Comparison of ENCODE assay signal across 36 cellular contexts in the genomic region with DNA sequence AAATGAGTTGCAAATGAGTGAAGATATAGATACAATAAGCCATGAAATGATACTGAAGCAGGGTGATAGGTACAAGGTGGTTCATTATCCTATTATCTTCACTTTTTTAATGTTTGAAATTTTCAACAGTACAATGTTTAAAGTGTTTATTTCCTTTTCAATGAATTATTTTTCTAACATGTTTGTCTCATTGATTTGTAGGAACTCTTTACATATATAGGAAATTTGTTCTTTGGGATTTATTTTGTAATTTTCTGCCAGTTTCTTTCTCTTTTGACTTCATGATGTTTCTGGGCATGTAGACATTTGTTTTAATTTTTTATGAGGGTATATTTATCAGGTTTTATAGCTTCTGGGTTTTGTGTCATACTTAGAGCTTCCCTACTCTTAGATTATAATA.
"Had no signal": no experiment of that assay in that cellular context is flagged by ENCODE, and none has a peak within 500 bp of the region (broad histone marks: within the 10 kb centered on the region; RNA-seq: fewer than 3 reads in every experiment).

No MANE protein-coding gene starts in this region.

- FAIRE-seq: bronchial epithelial cell had no signal

- DNase-seq: activated CD4-positive, alpha-beta memory T cell treated with anti-CD3 and anti-CD28 coated beads for 36 hours; activated CD4-positive, alpha-beta T cell treated with anti-CD3 and anti-CD28 coated beads for 4 hours; activated CD4-positive, alpha-beta T cell treated with anti-CD3 and anti-CD28 coated beads, Interleukin-2, amount 10 ng/mL, durations not matched to agents 24 days and 14 days; activated CD4-positive, alpha-beta T cell treated with anti-CD3 and anti-CD28 coated beads, Interleukin-2, amount 50 U/mL, for 1 hour; activated CD4-positive, alpha-beta T cell treated with anti-CD3 and anti-CD28 coated beads, Interleukin-2, amount 50 U/mL, for 4 hours; activated CD4-positive, CD25-positive, alpha-beta regulatory T cell; activated CD8-positive, alpha-beta memory T cell treated with anti-CD3 and anti-CD28 coated beads, Interleukin-2, amount 50 U/mL, for 48 hours; activated CD8-positive, alpha-beta T cell treated with anti-CD3 and anti-CD28 coated beads for 36 hours; activated effector memory CD4-positive, alpha-beta T cell treated with Interleukin-2 at 50 U/mL for 16 hours; activated gamma-delta T cell; activated naive CD4-positive, alpha-beta T cell treated with anti-CD3 and anti-CD28 coated beads, Interleukin-2, amount 10 ng/mL, durations not matched to agents 7 days and 5 days; activated naive CD4-positive, alpha-beta T cell treated with Interleukin-2 at 50 U/mL for 16 hours; activated naive CD8-positive, alpha-beta T cell treated with anti-CD3 and anti-CD28 coated beads, Interleukin-2, amount 10 ng/mL, durations not matched to agents 7 days and 5 days; activated naive CD8-positive, alpha-beta T cell treated with anti-CD3 and anti-CD28 coated beads, Interleukin-2, amount 50 U/mL, for 24 hours; activated T-cell treated with anti-CD3 and anti-CD28 coated beads, Interleukin-2, amount 50 U/mL, for 24 hours; activated T-cell treated with anti-CD3 and anti-CD28 coated beads, Interleukin-2, amount 50 U/mL, for 48 hours; amygdala; anterior cingulate cortex; caudate nucleus; cerebellar nuclear complex; T-helper 1 cell; T-helper 2 cell; T-helper 9 cell; WERI-Rb-1 had no signal

- ATAC-seq: activated CD4-positive, CD25-positive, alpha-beta regulatory T cell treated with anti-CD3 and anti-CD28 coated beads, Interleukin-2, amount 50 U/mL, for 24 hours; activated CD8-positive, alpha-beta T cell treated with anti-CD3 and anti-CD28 coated beads for 36 hours; activated naive CD8-positive, alpha-beta T cell treated with anti-CD3 and anti-CD28 coated beads, Interleukin-2, amount 50 U/mL, for 24 hours; WTC11 had no signal

- H3K27me3 ChIP-seq: ascending aorta, cardiac muscle cell had no signal

- H3K27ac Mint-ChIP-seq: activated CD4-positive, alpha-beta memory T cell treated with anti-CD3 and anti-CD28 coated beads for 36 hours; activated CD4-positive, alpha-beta T cell treated with anti-CD3 and anti-CD28 coated beads, Interleukin-2, amount 10 ng/mL, durations not matched to agents 24 days and 14 days; activated CD8-positive, alpha-beta T cell treated with anti-CD3 and anti-CD28 coated beads for 36 hours; activated naive CD4-positive, alpha-beta T cell treated with anti-CD3 and anti-CD28 coated beads, Interleukin-2, amount 10 ng/mL, durations not matched to agents 7 days and 5 days; activated naive CD4-positive, alpha-beta T cell treated with anti-CD3 and anti-CD28 coated beads, Interleukin-2, amount 50 U/mL, for 24 hours; activated naive CD8-positive, alpha-beta T cell; activated naive CD8-positive, alpha-beta T cell treated with anti-CD3 and anti-CD28 coated beads, Interleukin-2, amount 10 ng/mL, durations not matched to agents 7 days and 5 days; activated naive CD8-positive, alpha-beta T cell treated with anti-CD3 and anti-CD28 coated beads, Interleukin-2, amount 50 U/mL, for 24 hours; activated T-cell treated with anti-CD3 and anti-CD28 coated beads, Interleukin-2, amount 50 U/mL, for 24 hours; activated T-helper 2 cell treated with anti-CD3 and anti-CD28 coated beads, Interferon-gamma antibody, Interleukin-2, Interleukin-4, amounts not matched to agents 10 μg/mL and 5 μg/mL and 100 μg/mL, durations not matched to agents 14 hours and 24 hours and 36 hours; brain; T-helper 1 cell treated with Interleukin-12 subunit alpha and Interleukin-12 subunit beta and Interleukin-4 antibody, amounts not matched to agents 30 μg/mL and 1 μg/mL, for 36 hours; T-helper 2 cell treated with Interferon-gamma antibody and Interleukin-4, amounts not matched to agents 5 μg/mL and 100 μg/mL, for 36 hours; WTC11 had no signal

- H3K9me3 Mint-ChIP-seq: activated CD4-positive, alpha-beta memory T cell treated with anti-CD3 and anti-CD28 coated beads for 36 hours; activated CD4-positive, alpha-beta T cell treated with anti-CD3 and anti-CD28 coated beads, Interleukin-2, amount 10 ng/mL, durations not matched to agents 24 days and 14 days; activated naive CD4-positive, alpha-beta T cell treated with anti-CD3 and anti-CD28 coated beads, Interleukin-2, amount 10 ng/mL, durations not matched to agents 7 days and 5 days; activated naive CD4-positive, alpha-beta T cell treated with anti-CD3 and anti-CD28 coated beads, Interleukin-2, amount 50 U/mL, for 24 hours; activated naive CD8-positive, alpha-beta T cell treated with anti-CD3 and anti-CD28 coated beads, Interleukin-2, amount 10 ng/mL, durations not matched to agents 7 days and 5 days; activated naive CD8-positive, alpha-beta T cell treated with anti-CD3 and anti-CD28 coated beads, Interleukin-2, amount 50 U/mL, for 24 hours; activated T-helper 2 cell treated with anti-CD3 and anti-CD28 coated beads, Interferon-gamma antibody, Interleukin-2, Interleukin-4, amounts not matched to agents 10 μg/mL and 5 μg/mL and 100 μg/mL, durations not matched to agents 14 hours and 24 hours and 36 hours; central memory CD8-positive, alpha-beta T cell; T-helper 1 cell treated with Interleukin-12 subunit alpha and Interleukin-12 subunit beta and Interleukin-4 antibody, amounts not matched to agents 30 μg/mL and 1 μg/mL, for 36 hours; T-helper 2 cell treated with Interferon-gamma antibody and Interleukin-4, amounts not matched to agents 5 μg/mL and 100 μg/mL, for 36 hours had no signal

- H3K27me3 Mint-ChIP-seq: activated CD4-positive, alpha-beta memory T cell treated with anti-CD3 and anti-CD28 coated beads for 36 hours; activated CD4-positive, alpha-beta T cell treated with anti-CD3 and anti-CD28 coated beads, Interleukin-2, amount 10 ng/mL, durations not matched to agents 24 days and 14 days; activated CD8-positive, alpha-beta T cell treated with anti-CD3 and anti-CD28 coated beads for 36 hours; activated naive CD4-positive, alpha-beta T cell treated with anti-CD3 and anti-CD28 coated beads, Interleukin-2, amount 10 ng/mL, durations not matched to agents 7 days and 5 days; activated naive CD4-positive, alpha-beta T cell treated with anti-CD3 and anti-CD28 coated beads, Interleukin-2, amount 50 U/mL, for 24 hours; activated naive CD8-positive, alpha-beta T cell; activated naive CD8-positive, alpha-beta T cell treated with anti-CD3 and anti-CD28 coated beads, Interleukin-2, amount 10 ng/mL, durations not matched to agents 7 days and 5 days; activated naive CD8-positive, alpha-beta T cell treated with anti-CD3 and anti-CD28 coated beads, Interleukin-2, amount 50 U/mL, for 24 hours; activated T-cell treated with anti-CD3 and anti-CD28 coated beads, Interleukin-2, amount 50 U/mL, for 24 hours; brain; central memory CD8-positive, alpha-beta T cell had no signal

- H3K36me3 ChIP-seq: ascending aorta, cardiac muscle cell, WERI-Rb-1 had no signal

- H3K27ac ChIP-seq: ascending aorta, cardiac muscle cell, WERI-Rb-1 had no signal

- H3K4me3 ChIP-seq: ascending aorta, cardiac muscle cell had no signal

- H3K9me3 ChIP-seq: ascending aorta had no signal

- H3K4me3 Mint-ChIP-seq: activated CD4-positive, alpha-beta memory T cell treated with anti-CD3 and anti-CD28 coated beads for 36 hours; activated CD4-positive, alpha-beta T cell treated with anti-CD3 and anti-CD28 coated beads, Interleukin-2, amount 10 ng/mL, durations not matched to agents 24 days and 14 days; activated CD8-positive, alpha-beta T cell treated with anti-CD3 and anti-CD28 coated beads for 36 hours; activated naive CD4-positive, alpha-beta T cell treated with anti-CD3 and anti-CD28 coated beads, Interleukin-2, amount 10 ng/mL, durations not matched to agents 7 days and 5 days; activated naive CD4-positive, alpha-beta T cell treated with anti-CD3 and anti-CD28 coated beads, Interleukin-2, amount 50 U/mL, for 24 hours; activated naive CD8-positive, alpha-beta T cell; activated naive CD8-positive, alpha-beta T cell treated with anti-CD3 and anti-CD28 coated beads, Interleukin-2, amount 10 ng/mL, durations not matched to agents 7 days and 5 days; activated naive CD8-positive, alpha-beta T cell treated with anti-CD3 and anti-CD28 coated beads, Interleukin-2, amount 50 U/mL, for 24 hours; activated T-cell treated with anti-CD3 and anti-CD28 coated beads, Interleukin-2, amount 50 U/mL, for 24 hours; brain; central memory CD8-positive, alpha-beta T cell; T-helper 1 cell treated with Interleukin-12 subunit alpha and Interleukin-12 subunit beta and Interleukin-4 antibody, amounts not matched to agents 30 μg/mL and 1 μg/mL, for 36 hours; T-helper 2 cell treated with Interferon-gamma antibody and Interleukin-4, amounts not matched to agents 5 μg/mL and 100 μg/mL, for 36 hours; WTC11 had no signal
